In the genomic region with DNA sequence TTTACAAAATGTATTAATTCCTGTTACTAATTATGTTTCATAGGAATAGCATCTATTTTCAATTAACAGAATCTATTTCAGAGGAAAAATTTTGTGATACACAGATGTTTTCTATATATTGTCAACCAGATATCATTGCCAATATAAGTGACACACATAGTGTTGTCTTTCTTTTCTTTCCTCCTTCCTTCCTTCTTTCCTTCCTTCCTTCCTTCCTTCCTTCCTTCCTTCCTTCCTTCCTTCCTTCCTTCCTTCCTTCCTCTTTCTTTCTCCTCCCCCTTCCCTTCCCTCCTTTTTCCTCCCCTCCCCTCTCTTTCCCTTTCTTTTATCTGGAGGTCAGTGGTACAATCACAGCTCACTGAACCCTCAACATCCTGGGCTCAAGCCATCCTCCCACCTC, we compare ENCODE assay signal across 29 cellular contexts.
DNase-seq lines count a peak whose midpoint lies in the region; TF ChIP-seq lines count a peak whose summit lies in the region.
"Had no signal": no experiment of that assay in that cellular context is flagged by ENCODE, and none has a peak within 500 bp of the region (broad histone marks: within the 10 kb centered on the region; RNA-seq: fewer than 3 reads in every experiment).

No MANE protein-coding gene starts in this region.

- POLR2A ChIA-PET in A673 (lab: Charles Lee; ENCODE audit: low non-redundant PET) = interaction anchor here (0.7 kb wide), 1 partner anchor 72 kb away, joined by 16 read pairs; no protein-coding TSS in a partner anchor

- no peaks in the 10 kb centered on the region for H3K27me3 ChIP-seq in A673 (replicated peaks; ENCODE audit: insufficient read depth, low read depth, low read length, poor library complexity)
- H3K27me3 ChIP-seq: BE2C; BLaER1; BLaER1 treated with 17β-estradiol and CSF1 and Interleukin-3, amounts not matched to agents 10 nM and 100 nM had no signal

- H3K9me3 ChIP-seq in A673 (ENCODE audit: low read depth, low read length, poor library complexity, severe bottlenecking) (no peaks in the 10 kb centered on the region), SK-N-MC (ENCODE audit: low read depth, low read length) (no peaks in the 10 kb centered on the region)
- H3K9me3 ChIP-seq: A549; BE2C; BLaER1; BLaER1 treated with 17β-estradiol and CSF1 and Interleukin-3, amounts not matched to agents 10 nM and 100 nM; Caco-2 had no signal

- intact Hi-C loops in A673 (cut with micrococcal nuclease; ENCODE audit: unreplicated experiment) = loop anchor here (1.0 to 10.0 kb wide), 5 partner anchors 146 to 997 kb away; a partner anchor contains a TSS

- no peak overlapping the region for H3K9ac ChIP-seq in SK-N-MC (ENCODE audit: insufficient read length)
- H3K9ac ChIP-seq: BLaER1; BLaER1 treated with 17β-estradiol and CSF1 and Interleukin-3, amounts not matched to agents 10 nM and 100 nM had no signal

- peaks cover 20% of the 10 kb centered on the region for H3K4me1 ChIP-seq in A673 (ENCODE audit: insufficient read depth, low read length, poor library complexity, severe bottlenecking)
- H3K4me1 ChIP-seq: A549; BE2C; BLaER1; BLaER1 treated with 17β-estradiol and CSF1 and Interleukin-3, amounts not matched to agents 10 nM and 100 nM; Caco-2 had no signal

- CTCF ChIA-PET in A673 (lab: Charles Lee) = no interaction called here

- DNase-seq in A673 (ENCODE audit: low spot score) = peak; percentile 59
- no peak for DNase-seq in SK-N-MC (ENCODE audit: low read depth, low spot score)
- no peak for DNase-seq in NCI-H510A treated with DMSO at 0.1 percent for 48 hours (lab: John Stamatoyannopoulos, UW)
- DNase-seq in hippocampal formation (lab: John Stamatoyannopoulos, UW) = no peak
- DNase-seq: 8988T; ACHN; AML-193; BE2C; C1 segment of cervical spinal cord; Caco-2; Calu3; CD4-positive, alpha-beta memory T cell; CD4-positive, alpha-beta T cell; CD4-positive, CD25-positive, alpha-beta regulatory T cell; CD8-positive, alpha-beta memory T cell; CD8-positive, alpha-beta T cell; COR-L47; DMS 273 treated with DMSO at 0.1 percent for 48 hours; DMS153; DMS53; DMS79; DMS79 treated with DMSO at 0.1 percent for 48 hours; DND-41; EL had no signal

- no peak for TF ChIP-seq CTCF in A673 (conservative IDR thresholded peaks at IDR 0.05; ENCODE audit: low read depth, low read length)

- H3K36me3 ChIP-seq in A673 (ENCODE audit: insufficient read depth, low read length, poor library complexity, severe bottlenecking) (no peaks in the 10 kb centered on the region), SK-N-MC (ENCODE audit: insufficient read depth, low read length) (no peaks in the 10 kb centered on the region)
- H3K36me3 ChIP-seq: BE2C; BLaER1; BLaER1 treated with 17β-estradiol and CSF1 and Interleukin-3, amounts not matched to agents 10 nM and 100 nM had no signal

- no TSS peak for BruUV-seq in A673 (replicated peaks; lab: Mats Ljungman, UMichigan)

- peak overlapping the region; percentile 69 for H3K27ac ChIP-seq in A673 (ENCODE audit: low read depth, low read length, poor library complexity, severe bottlenecking)
- peak overlapping the region; percentile 84 for H3K27ac ChIP-seq in SK-N-MC
- H3K27ac ChIP-seq: 22Rv1; A549; BLaER1; BLaER1 treated with 17β-estradiol and CSF1 and Interleukin-3, amounts not matched to agents 10 nM and 100 nM; C4-2B had no signal

- no peak overlapping the region for H3K4me3 ChIP-seq in A673 (ENCODE audit: low read depth, low read length, poor library complexity, severe bottlenecking)
- H3K4me3 ChIP-seq in SK-N-MC = no peak overlapping the region
- H3K4me3 ChIP-seq: A549; BLaER1; BLaER1 treated with 17β-estradiol and CSF1 and Interleukin-3, amounts not matched to agents 10 nM and 100 nM had no signal
